27 cellular contexts compared by ENCODE assay signal in genomic region chr2:233186851-233187250, GRCh38.
DNase-seq lines count a peak whose midpoint lies in the region; ATAC-seq and TF ChIP-seq lines count a peak whose summit lies in the region.
"Had no signal": no experiment of that assay in that cellular context is flagged by ENCODE, and none has a peak within 500 bp of the region (broad histone marks: within the 10 kb centered on the region; RNA-seq: fewer than 3 reads in every experiment).

No MANE protein-coding gene starts in this region.

- no TSS peak for BruUV-seq in mammary epithelial cell (replicated peaks; lab: Mats Ljungman, UMichigan)

- no peaks in the 10 kb centered on the region for H3K27me3 ChIP-seq in CD8-positive, alpha-beta T cell (ENCODE audit: insufficient read depth, low read length)
- H3K27me3 ChIP-seq in mammary epithelial cell (ENCODE audit: insufficient read depth, low read length) (no peaks in the 10 kb centered on the region), neural progenitor cell (no peaks in the 10 kb centered on the region)
- H3K27me3 ChIP-seq: dorsolateral prefrontal cortex, gastrocnemius medialis, SJSA1, upper lobe of right lung had no signal

- TF ChIP-seq CTCF in CD8-positive, alpha-beta T cell (IDR thresholded peaks at IDR 0.05), result no peak
- TF ChIP-seq CTCF in mammary epithelial cell (conservative IDR thresholded peaks at IDR 0.05 in 1 of 2, IDR thresholded peaks at IDR 0.05 in 1 of 2; ENCODE audit: extremely low read depth in 1 of 2, insufficient read depth in 1 of 2, low read depth in 1 of 2, low read length in 2 of 2), result no peak
- TF ChIP-seq CTCF in neural progenitor cell (IDR thresholded peaks at IDR 0.05), result no peak
- TF ChIP-seq CTCF in CD14-positive monocyte (IDR thresholded peaks at IDR 0.05), result no peak

- H3K4me3 Mint-ChIP-seq in activated naive CD4-positive, alpha-beta T cell treated with anti-CD3 and anti-CD28 coated beads for 36 hours, result no peak overlapping the region
- H3K4me3 Mint-ChIP-seq in CD8-positive, alpha-beta T cell, result no peak overlapping the region
- no peak overlapping the region for H3K4me3 Mint-ChIP-seq in neural progenitor cell
- no peak overlapping the region for H3K4me3 Mint-ChIP-seq in CD14-positive monocyte
- H3K4me3 Mint-ChIP-seq: activated CD4-positive, alpha-beta T cell treated with anti-CD3 and anti-CD28 coated beads, Interleukin-2, amount 10 ng/mL, durations not matched to agents 24 days and 14 days; T-cell had no signal

- H3K9me3 Mint-ChIP-seq in activated naive CD4-positive, alpha-beta T cell treated with anti-CD3 and anti-CD28 coated beads for 36 hours, result no peaks in the 10 kb centered on the region
- no peaks in the 10 kb centered on the region for H3K9me3 Mint-ChIP-seq in CD8-positive, alpha-beta T cell
- peaks cover 3% of the 10 kb centered on the region for H3K9me3 Mint-ChIP-seq in neural progenitor cell
- peaks cover 0 to 13% (median 8%) of the 10 kb centered on the region in 7 donors for H3K9me3 Mint-ChIP-seq in CD14-positive monocyte
- H3K9me3 Mint-ChIP-seq: activated CD4-positive, alpha-beta T cell treated with anti-CD3 and anti-CD28 coated beads, Interleukin-2, amount 10 ng/mL, durations not matched to agents 24 days and 14 days; naive B cell; T-cell had no signal

- H4K20me1 ChIP-seq in mammary epithelial cell (ENCODE audit: insufficient read depth, low read length), result no peaks in the 10 kb centered on the region
- no peaks in the 10 kb centered on the region for H4K20me1 ChIP-seq in neural progenitor cell (ENCODE audit: low read depth)

- H3K79me2 ChIP-seq in mammary epithelial cell (ENCODE audit: insufficient read depth, low read length) (no peaks in the 10 kb centered on the region), neural progenitor cell (ENCODE audit: low read depth) (no peaks in the 10 kb centered on the region)

- no peak for ATAC-seq in CD8-positive, alpha-beta T cell
- ATAC-seq: gastrocnemius medialis, psoas muscle, sciatic nerve, T-cell had no signal

- H3K27ac Mint-ChIP-seq in activated naive CD4-positive, alpha-beta T cell treated with anti-CD3 and anti-CD28 coated beads for 36 hours, result peak overlapping the region; percentile 27
- peak overlapping the region; percentile 72 for H3K27ac Mint-ChIP-seq in CD8-positive, alpha-beta T cell
- H3K27ac Mint-ChIP-seq in neural progenitor cell (peak overlapping the region; percentile 18), CD14-positive monocyte (peak overlapping the region in 2 of 7 donors; percentile 46 to 54)
- H3K27ac Mint-ChIP-seq: activated CD4-positive, alpha-beta T cell treated with anti-CD3 and anti-CD28 coated beads, Interleukin-2, amount 10 ng/mL, durations not matched to agents 24 days and 14 days had no signal

- H2AFZ ChIP-seq in mammary epithelial cell (ENCODE audit: low read depth, low read length) (no peak overlapping the region), neural progenitor cell (replicated peaks) (no peak overlapping the region)

- WGBS in mammary epithelial cell (ENCODE audit: low coverage, missing lambda C conversion rate), result 68% methylated on average over 4 of the region's 5 CpGs

- H3K9me3 ChIP-seq in CD8-positive, alpha-beta T cell (ENCODE audit: low read length), result no peaks in the 10 kb centered on the region
- H3K9me3 ChIP-seq in mammary epithelial cell (replicated peaks; ENCODE audit: insufficient read depth, low read length) (no peaks in the 10 kb centered on the region), neural progenitor cell (ENCODE audit: low read depth) (no peaks in the 10 kb centered on the region)
- H3K9me3 ChIP-seq: gastrocnemius medialis, psoas muscle, SJSA1, upper lobe of right lung had no signal

- no peaks in the 10 kb centered on the region for H3K4me1 ChIP-seq in CD8-positive, alpha-beta T cell (ENCODE audit: insufficient read depth, low read length)
- H3K4me1 ChIP-seq in mammary epithelial cell (ENCODE audit: insufficient read depth, low read length) (peaks cover 17% of the 10 kb centered on the region), neural progenitor cell (no peaks in the 10 kb centered on the region)
- H3K4me1 ChIP-seq: gastrocnemius medialis, psoas muscle, SJSA1, upper lobe of right lung had no signal

- no peak overlapping the region for H3K27ac ChIP-seq in CD8-positive, alpha-beta T cell (ENCODE audit: low read depth, low read length)
- H3K27ac ChIP-seq in mammary epithelial cell (ENCODE audit: insufficient read depth, low read depth, low read length) (no peak overlapping the region), neural progenitor cell (no peak overlapping the region)
- H3K27ac ChIP-seq: gastrocnemius medialis, psoas muscle, SJSA1, upper lobe of right lung, WERI-Rb-1 had no signal

- peaks cover 83% of the 10 kb centered on the region for H3K36me3 ChIP-seq in CD8-positive, alpha-beta T cell (ENCODE audit: insufficient read depth, low read length)
- H3K36me3 ChIP-seq in mammary epithelial cell (ENCODE audit: insufficient read depth, low read length) (peaks cover 44% of the 10 kb centered on the region), neural progenitor cell (no peaks in the 10 kb centered on the region)
- H3K36me3 ChIP-seq: gastrocnemius medialis, SJSA1 had no signal

- no peak overlapping the region for H3K9ac ChIP-seq in mammary epithelial cell (ENCODE audit: insufficient read depth, low read length)
- H3K9ac ChIP-seq in neural progenitor cell, result no peak overlapping the region

- dilution Hi-C loops in mammary epithelial cell (cut with HindIII; ENCODE audit: low sequenced_read_pairs), result loop anchor here (5.0 kb wide), 1 partner anchor 45 kb away; no protein-coding TSS in a partner anchor

- no peaks in the 10 kb centered on the region for H3F3A ChIP-seq in neural progenitor cell (ENCODE audit: low read depth)

- no peaks in the 10 kb centered on the region for H3K4me1 Mint-ChIP-seq in activated naive CD4-positive, alpha-beta T cell treated with anti-CD3 and anti-CD28 coated beads for 36 hours (ENCODE audit: low read depth)
- no peaks in the 10 kb centered on the region for H3K4me1 Mint-ChIP-seq in CD8-positive, alpha-beta T cell (ENCODE audit: low read depth)
- peaks cover 40% of the 10 kb centered on the region for H3K4me1 Mint-ChIP-seq in neural progenitor cell
- H3K4me1 Mint-ChIP-seq in CD14-positive monocyte, result peaks cover 69% of the 10 kb centered on the region
- H3K4me1 Mint-ChIP-seq: T-cell had no signal

- no peaks in the 10 kb centered on the region for H3K27me3 Mint-ChIP-seq in activated naive CD4-positive, alpha-beta T cell treated with anti-CD3 and anti-CD28 coated beads for 36 hours (ENCODE audit: low read depth)
- H3K27me3 Mint-ChIP-seq in CD8-positive, alpha-beta T cell (ENCODE audit: low read depth), result no peaks in the 10 kb centered on the region
- H3K27me3 Mint-ChIP-seq in neural progenitor cell (ENCODE audit: insufficient read depth, low read depth) (peaks cover 10% of the 10 kb centered on the region), CD14-positive monocyte (ENCODE audit: low read depth in 3 of 3) (peaks cover 0 to 7% (median 1%) of the 10 kb centered on the region in 3 donors)
- H3K27me3 Mint-ChIP-seq: activated CD4-positive, alpha-beta T cell treated with anti-CD3 and anti-CD28 coated beads, Interleukin-2, amount 10 ng/mL, durations not matched to agents 24 days and 14 days; naive B cell; T-cell had no signal

- DNase-seq in activated naive CD4-positive, alpha-beta T cell treated with anti-CD3 and anti-CD28 coated beads for 36 hours, result no peak
- no peak for DNase-seq in activated naive CD4-positive, alpha-beta T cell treated with anti-CD3 and anti-CD28 coated beads, Interleukin-2, amount 50 U/mL, for 16 hours
- no peak for DNase-seq in CD8-positive, alpha-beta T cell
- peak; percentile 48 for DNase-seq in mammary epithelial cell
- no peak for DNase-seq in neural progenitor cell (ENCODE audit: low spot score)
- DNase-seq in SHP77 treated with DMSO at 0.1 percent for 48 hours (lab: John Stamatoyannopoulos, UW), result no peak
- DNase-seq in CD14-positive monocyte (ENCODE audit: low spot score), result no peak
- DNase-seq in NCI-H1694 (lab: John Stamatoyannopoulos, UW), result no peak
- DNase-seq: activated CD4-positive, alpha-beta T cell treated with anti-CD3 and anti-CD28 coated beads, Interleukin-2, amount 10 ng/mL, durations not matched to agents 24 days and 14 days; DMS153; dorsolateral prefrontal cortex; gastrocnemius medialis; KBM-7; kidney glomerular epithelial cell; midbrain; naive B cell; NCI-H1105; NCI-H187 treated with DMSO at 0.1 percent for 48 hours; NCI-H2171; NCI-H82; psoas muscle; stimulated activated CD4-positive, alpha-beta T cell treated with anti-CD3 and anti-CD28 coated beads, Interleukin-4, amount 100 ng/mL, for 24 hours; T-cell; upper lobe of right lung; WERI-Rb-1 had no signal

- in situ Hi-C loops in mammary epithelial cell (cut with MboI; ENCODE audit: low sequenced_read_pairs in 2 of 2), result no loop called here

- peaks cover 51% of the 10 kb centered on the region for H3K36me3 Mint-ChIP-seq in activated naive CD4-positive, alpha-beta T cell treated with anti-CD3 and anti-CD28 coated beads for 36 hours (ENCODE audit: low read depth)
- peaks cover 97% of the 10 kb centered on the region for H3K36me3 Mint-ChIP-seq in CD8-positive, alpha-beta T cell
- no peaks in the 10 kb centered on the region for H3K36me3 Mint-ChIP-seq in neural progenitor cell
- H3K36me3 Mint-ChIP-seq in CD14-positive monocyte, result peaks cover 96 to 98% of the 10 kb centered on the region in 2 donors

- CTCF ChIA-PET in activated naive CD4-positive, alpha-beta T cell treated with anti-CD3 and anti-CD28 coated beads for 36 hours (lab: Charles Lee), result interaction anchor here (0.9 kb wide), 1 partner anchor 56 kb away, joined by 3 read pairs; no protein-coding TSS in a partner anchor
- CTCF ChIA-PET in CD8-positive, alpha-beta T cell (lab: Charles Lee), result no interaction called here
- CTCF ChIA-PET in mammary epithelial cell (lab: Charles Lee; ENCODE audit: low non-redundant PET), result interaction anchor here (0.6 kb wide), 1 partner anchor 207 kb away, joined by 5 read pairs; no protein-coding TSS in a partner anchor

- intact Hi-C loops in activated naive CD4-positive, alpha-beta T cell treated with anti-CD3 and anti-CD28 coated beads for 36 hours (cut with micrococcal nuclease), result no loop called here
- intact Hi-C loops in CD8-positive, alpha-beta T cell (cut with DNase I, micrococcal nuclease), result loop anchor here in 1 of 2 experiments (5.0 kb wide), 1 partner anchor 65 kb away; the partner anchor contains the start of gene ATG16L1
- intact Hi-C loops in mammary epithelial cell (cut with micrococcal nuclease), result no loop called here
- intact Hi-C loops in CD14-positive monocyte (cut with micrococcal nuclease), result loop anchor here (5.0 kb wide), 2 partner anchors 45 to 65 kb away; partner anchors contain the start of gene ATG16L1 (in 1 of the 2)

- POLR2A ChIA-PET in CD8-positive, alpha-beta T cell (lab: Charles Lee), result no interaction called here

- no peak overlapping the region for H3K4me3 ChIP-seq in CD8-positive, alpha-beta T cell (ENCODE audit: low read depth, low read length)
- no peak overlapping the region for H3K4me3 ChIP-seq in mammary epithelial cell (replicated peaks in 1 of 3; ENCODE audit: insufficient read depth in 1 of 3, low read depth in 2 of 3, low read length in 3 of 3)
- no peak overlapping the region for H3K4me3 ChIP-seq in neural progenitor cell
- H3K4me3 ChIP-seq: dorsolateral prefrontal cortex, gastrocnemius medialis, psoas muscle, SJSA1, upper lobe of right lung had no signal

- no peak overlapping the region for H3K4me2 ChIP-seq in mammary epithelial cell (ENCODE audit: insufficient read depth, low read depth, low read length)
- no peak overlapping the region for H3K4me2 ChIP-seq in neural progenitor cell

Comparison
In these comparisons a context has a peak if more than half of its experiments do, and no peak if none do; other contexts are left out.
1. intact Hi-C loops: an anchor here in CD14-positive monocyte (5.0 kb wide); none called in activated naive CD4-positive, alpha-beta T cell treated with anti-CD3 and anti-CD28 coated beads for 36 hours and mammary epithelial cell.